Comparison of ENCODE assay signal across 8 cellular contexts in the genomic region with DNA sequence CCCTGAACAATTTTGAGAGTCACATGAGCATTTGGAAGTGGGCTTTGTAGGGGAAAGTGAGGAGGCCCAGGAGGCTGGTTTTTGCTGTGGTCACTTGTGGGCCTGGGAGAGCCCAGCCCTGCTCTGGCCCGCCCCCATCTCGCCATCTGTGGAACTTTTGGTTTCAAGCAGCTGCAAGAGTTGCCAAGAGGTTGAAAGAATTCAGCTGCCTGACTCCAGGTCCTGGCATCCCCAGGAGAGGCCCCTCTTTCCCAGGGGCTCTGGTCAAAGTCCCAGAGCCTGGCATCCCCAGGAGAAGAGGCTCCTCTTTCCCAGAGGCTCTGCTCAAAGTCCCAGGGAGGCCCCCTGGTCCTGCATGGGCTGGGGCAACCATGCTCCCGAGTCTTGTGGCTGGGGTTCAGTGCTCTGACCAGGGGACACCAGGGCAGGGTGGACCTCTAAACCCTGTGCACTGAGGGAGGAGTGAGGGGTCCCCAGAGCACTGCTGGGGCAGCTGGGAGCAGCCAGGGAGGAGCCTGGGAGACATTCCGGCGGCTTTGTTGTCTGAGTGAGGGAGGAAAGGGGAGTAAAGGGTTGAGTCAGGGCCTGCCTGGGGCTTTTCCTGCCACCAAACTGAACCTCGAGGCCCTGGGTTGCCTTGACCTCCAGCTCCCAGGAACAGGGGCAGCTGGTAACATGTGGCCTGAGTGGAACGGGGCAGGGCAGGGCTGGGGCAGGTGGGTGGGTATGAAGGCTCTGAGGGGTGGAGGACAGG. TPM values are rescaled to one million over a fixed set of nuclear protein-coding genes. Genes with fewer than 3 reads are reported as not detected.
DNase-seq lines count a peak whose midpoint lies in the region; ATAC-seq, FAIRE-seq and TF ChIP-seq lines count a peak whose summit lies in the region.
"Had no signal": no experiment of that assay in that cellular context is flagged by ENCODE, and none has a peak within 500 bp of the region (broad histone marks: within the 10 kb centered on the region; RNA-seq: fewer than 3 reads in every experiment).

No MANE protein-coding gene starts in this region.

- H3K4me3 ChIP-seq in choroid plexus epithelial cell (ENCODE audit: low read depth, low read length) (no peak overlapping the region), smooth muscle cell (no peak overlapping the region)
- H3K4me3 ChIP-seq: PC-9 had no signal

- no peaks in the 10 kb centered on the region for H4K20me1 ChIP-seq in smooth muscle cell (ENCODE audit: low read depth)

- H3F3A ChIP-seq in smooth muscle cell (ENCODE audit: low read depth) = no peaks in the 10 kb centered on the region

- H3K79me2 ChIP-seq in smooth muscle cell (ENCODE audit: low read depth) = no peaks in the 10 kb centered on the region

- no peak overlapping the region for H3K4me2 ChIP-seq in smooth muscle cell
- H3K4me2 ChIP-seq: PC-9 had no signal

- DNase-seq in GM19239 (ENCODE audit: insufficient read length, low spot score) (peak; percentile 36), choroid plexus epithelial cell (ENCODE audit: low read depth) (peak; percentile 53), smooth muscle cell (lab: John Stamatoyannopoulos, UW; ENCODE audit: unreplicated experiment) (no peak), NCI-H1092 (lab: John Stamatoyannopoulos, UW) (no peak), NCI-H526 treated with DMSO at 0.1 percent for 48 hours (lab: John Stamatoyannopoulos, UW) (no peak)
- DNase-seq: PC-9 had no signal

- TF ChIP-seq CTCF in choroid plexus epithelial cell (conservative IDR thresholded peaks at IDR 0.05; ENCODE audit: low read depth, low read length) (peak; percentile 3), smooth muscle cell (IDR thresholded peaks at IDR 0.05; ENCODE audit: borderline replicate concordance, insufficient read depth, poor library complexity, severe bottlenecking) (no peak)

- no peaks in the 10 kb centered on the region for H3K27me3 ChIP-seq in smooth muscle cell (ENCODE audit: low read depth)

- FAIRE-seq in GM19239 (lab: Jason Lieb, UNC) = no peak

- no peaks in the 10 kb centered on the region for H3K36me3 ChIP-seq in smooth muscle cell (ENCODE audit: low read depth)

- WGBS in smooth muscle cell (ENCODE audit: low lambda C conversion rate) = 56% methylated on average over 7 of the region's 7 CpGs

- H3K27ac ChIP-seq in smooth muscle cell (ENCODE audit: low read depth) = no peak overlapping the region
- H3K27ac ChIP-seq: PC-9 had no signal

- no peak overlapping the region for H3K9ac ChIP-seq in smooth muscle cell (ENCODE audit: low read depth)

- H3K9me3 ChIP-seq in smooth muscle cell (replicated peaks; ENCODE audit: low read depth) = no peaks in the 10 kb centered on the region

- peak overlapping the region; percentile 77 for H2AFZ ChIP-seq in smooth muscle cell (ENCODE audit: low read depth)
- H2AFZ ChIP-seq: PC-9 had no signal

- ATAC-seq in HG03025 (IDR thresholded peaks at IDR 0.05; ENCODE audit: low FRiP score, unreplicated experiment) (peak; percentile 55), HG02840 (IDR thresholded peaks at IDR 0.05; ENCODE audit: low FRiP score, unreplicated experiment) (no peak)

- H3K4me1 ChIP-seq in smooth muscle cell (ENCODE audit: low read depth) = no peaks in the 10 kb centered on the region

RNA-seq across cellular contexts. Expression of a gene that starts 27.8 kb away (rescaled TPM):
- 40.4 and 43.2 TPM in 2 replicates for total RNA-seq in smooth muscle cell
- polyA plus RNA-seq in smooth muscle cell = 29.1 and 35.6 TPM in 2 replicates

RNA-seq across cellular contexts. Expression of a gene that starts 33.6 kb away (rescaled TPM):
- 0.94 and 1.9 TPM in 2 replicates for total RNA-seq in smooth muscle cell
- polyA plus RNA-seq in smooth muscle cell = 0.70 and 1.7 TPM in 2 replicates
- total RNA-seq: PC-9 had no signal

Comparison
In these comparisons a context has a peak if more than half of its experiments do, and no peak if none do; other contexts are left out.
1. DNase-seq: peak in GM19239 (single experiment) and choroid plexus epithelial cell (single experiment); none in smooth muscle cell (single experiment), NCI-H1092 (single experiment) and NCI-H526 treated with DMSO at 0.1 percent for 48 hours (single experiment).